ENCODE assay signal across 2 cellular contexts in the genomic region with DNA sequence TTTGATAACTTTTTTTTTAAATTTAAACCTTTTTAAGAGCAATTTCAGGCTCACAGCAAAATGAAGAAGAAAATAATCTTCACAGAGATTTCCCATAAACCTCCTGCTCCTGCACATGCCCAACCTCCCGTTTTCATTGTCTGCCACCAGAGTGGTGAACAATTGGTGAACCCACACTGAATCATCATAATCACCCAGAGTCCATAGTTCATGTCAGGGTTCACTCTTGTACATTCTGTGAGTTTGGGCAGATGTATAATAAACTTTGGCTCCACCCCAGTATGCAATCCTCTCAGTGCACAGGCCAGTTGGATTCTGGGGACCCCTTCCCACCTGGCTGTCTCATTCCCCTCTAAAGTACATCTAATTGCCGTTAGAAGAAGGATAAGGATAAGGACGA.
TF ChIP-seq lines count a peak whose summit lies in the region.

No MANE protein-coding gene starts in this region.

TF ChIP-seq in GM23338, 12 proteins besides CTCF, POLR2A, EP300 and RAD21 (continued from another document):
- TF ChIP-seq, protein P1, sequence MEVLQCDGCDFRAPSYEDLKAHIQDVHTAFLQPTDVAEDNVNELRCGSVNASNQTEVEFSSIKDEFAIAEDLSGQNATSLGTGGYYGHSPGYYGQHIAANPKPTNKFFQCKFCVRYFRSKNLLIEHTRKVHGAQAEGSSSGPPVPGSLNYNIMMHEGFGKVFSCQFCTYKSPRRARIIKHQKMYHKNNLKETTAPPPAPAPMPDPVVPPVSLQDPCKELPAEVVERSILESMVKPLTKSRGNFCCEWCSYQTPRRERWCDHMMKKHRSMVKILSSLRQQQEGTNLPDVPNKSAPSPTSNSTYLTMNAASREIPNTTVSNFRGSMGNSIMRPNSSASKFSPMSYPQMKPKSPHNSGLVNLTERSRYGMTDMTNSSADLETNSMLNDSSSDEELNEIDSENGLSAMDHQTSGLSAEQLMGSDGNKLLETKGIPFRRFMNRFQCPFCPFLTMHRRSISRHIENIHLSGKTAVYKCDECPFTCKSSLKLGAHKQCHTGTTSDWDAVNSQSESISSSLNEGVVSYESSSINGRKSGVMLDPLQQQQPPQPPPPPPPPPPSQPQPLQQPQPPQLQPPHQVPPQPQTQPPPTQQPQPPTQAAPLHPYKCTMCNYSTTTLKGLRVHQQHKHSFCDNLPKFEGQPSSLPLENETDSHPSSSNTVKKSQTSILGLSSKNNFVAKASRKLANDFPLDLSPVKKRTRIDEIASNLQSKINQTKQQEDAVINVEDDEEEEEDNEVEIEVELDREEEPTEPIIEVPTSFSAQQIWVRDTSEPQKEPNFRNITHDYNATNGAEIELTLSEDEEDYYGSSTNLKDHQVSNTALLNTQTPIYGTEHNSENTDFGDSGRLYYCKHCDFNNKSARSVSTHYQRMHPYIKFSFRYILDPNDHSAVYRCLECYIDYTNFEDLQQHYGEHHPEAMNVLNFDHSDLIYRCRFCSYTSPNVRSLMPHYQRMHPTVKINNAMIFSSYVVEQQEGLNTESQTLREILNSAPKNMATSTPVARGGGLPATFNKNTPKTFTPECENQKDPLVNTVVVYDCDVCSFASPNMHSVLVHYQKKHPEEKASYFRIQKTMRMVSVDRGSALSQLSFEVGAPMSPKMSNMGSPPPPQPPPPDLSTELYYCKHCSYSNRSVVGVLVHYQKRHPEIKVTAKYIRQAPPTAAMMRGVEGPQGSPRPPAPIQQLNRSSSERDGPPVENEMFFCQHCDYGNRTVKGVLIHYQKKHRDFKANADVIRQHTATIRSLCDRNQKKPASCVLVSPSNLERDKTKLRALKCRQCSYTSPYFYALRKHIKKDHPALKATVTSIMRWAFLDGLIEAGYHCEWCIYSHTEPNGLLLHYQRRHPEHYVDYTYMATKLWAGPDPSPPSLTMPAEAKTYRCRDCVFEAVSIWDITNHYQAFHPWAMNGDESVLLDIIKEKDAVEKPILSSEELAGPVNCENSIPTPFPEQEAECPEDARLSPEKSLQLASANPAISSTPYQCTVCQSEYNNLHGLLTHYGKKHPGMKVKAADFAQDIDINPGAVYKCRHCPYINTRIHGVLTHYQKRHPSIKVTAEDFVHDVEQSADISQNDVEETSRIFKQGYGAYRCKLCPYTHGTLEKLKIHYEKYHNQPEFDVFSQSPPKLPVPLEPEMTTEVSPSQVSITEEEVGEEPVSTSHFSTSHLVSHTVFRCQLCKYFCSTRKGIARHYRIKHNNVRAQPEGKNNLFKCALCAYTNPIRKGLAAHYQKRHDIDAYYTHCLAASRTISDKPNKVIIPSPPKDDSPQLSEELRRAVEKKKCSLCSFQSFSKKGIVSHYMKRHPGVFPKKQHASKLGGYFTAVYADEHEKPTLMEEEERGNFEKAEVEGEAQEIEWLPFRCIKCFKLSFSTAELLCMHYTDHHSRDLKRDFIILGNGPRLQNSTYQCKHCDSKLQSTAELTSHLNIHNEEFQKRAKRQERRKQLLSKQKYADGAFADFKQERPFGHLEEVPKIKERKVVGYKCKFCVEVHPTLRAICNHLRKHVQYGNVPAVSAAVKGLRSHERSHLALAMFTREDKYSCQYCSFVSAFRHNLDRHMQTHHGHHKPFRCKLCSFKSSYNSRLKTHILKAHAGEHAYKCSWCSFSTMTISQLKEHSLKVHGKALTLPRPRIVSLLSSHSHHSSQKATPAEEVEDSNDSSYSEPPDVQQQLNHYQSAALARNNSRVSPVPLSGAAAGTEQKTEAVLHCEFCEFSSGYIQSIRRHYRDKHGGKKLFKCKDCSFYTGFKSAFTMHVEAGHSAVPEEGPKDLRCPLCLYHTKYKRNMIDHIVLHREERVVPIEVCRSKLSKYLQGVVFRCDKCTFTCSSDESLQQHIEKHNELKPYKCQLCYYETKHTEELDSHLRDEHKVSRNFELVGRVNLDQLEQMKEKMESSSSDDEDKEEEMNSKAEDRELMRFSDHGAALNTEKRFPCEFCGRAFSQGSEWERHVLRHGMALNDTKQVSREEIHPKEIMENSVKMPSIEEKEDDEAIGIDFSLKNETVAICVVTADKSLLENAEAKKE (CRISPR knock-in tag; IDR thresholded peaks at IDR 0.05) = no peak
- TF ChIP-seq CREB1 (CRISPR knock-in tag; IDR thresholded peaks at IDR 0.05; ENCODE audit: low read depth) = no peak
- no peak for TF ChIP-seq EZH2 (IDR thresholded peaks at IDR 0.05; ENCODE audit: low read depth, unreplicated experiment)
- TF ChIP-seq NANOG (IDR thresholded peaks at IDR 0.05; ENCODE audit: borderline replicate concordance) = no peak
- TF ChIP-seq ZNF114 (CRISPR knock-in tag; IDR thresholded peaks at IDR 0.05) = no peak
- no peak for TF ChIP-seq EZH2phosphoT487 (IDR thresholded peaks at IDR 0.05; ENCODE audit: unreplicated experiment)
- TF ChIP-seq ZNF331 (CRISPR knock-in tag; IDR thresholded peaks at IDR 0.05; ENCODE audit: low read depth) = no peak
- TF ChIP-seq POLR2AphosphoS5 (IDR thresholded peaks at IDR 0.05; ENCODE audit: low read depth) = no peak
- TF ChIP-seq, protein P2, sequence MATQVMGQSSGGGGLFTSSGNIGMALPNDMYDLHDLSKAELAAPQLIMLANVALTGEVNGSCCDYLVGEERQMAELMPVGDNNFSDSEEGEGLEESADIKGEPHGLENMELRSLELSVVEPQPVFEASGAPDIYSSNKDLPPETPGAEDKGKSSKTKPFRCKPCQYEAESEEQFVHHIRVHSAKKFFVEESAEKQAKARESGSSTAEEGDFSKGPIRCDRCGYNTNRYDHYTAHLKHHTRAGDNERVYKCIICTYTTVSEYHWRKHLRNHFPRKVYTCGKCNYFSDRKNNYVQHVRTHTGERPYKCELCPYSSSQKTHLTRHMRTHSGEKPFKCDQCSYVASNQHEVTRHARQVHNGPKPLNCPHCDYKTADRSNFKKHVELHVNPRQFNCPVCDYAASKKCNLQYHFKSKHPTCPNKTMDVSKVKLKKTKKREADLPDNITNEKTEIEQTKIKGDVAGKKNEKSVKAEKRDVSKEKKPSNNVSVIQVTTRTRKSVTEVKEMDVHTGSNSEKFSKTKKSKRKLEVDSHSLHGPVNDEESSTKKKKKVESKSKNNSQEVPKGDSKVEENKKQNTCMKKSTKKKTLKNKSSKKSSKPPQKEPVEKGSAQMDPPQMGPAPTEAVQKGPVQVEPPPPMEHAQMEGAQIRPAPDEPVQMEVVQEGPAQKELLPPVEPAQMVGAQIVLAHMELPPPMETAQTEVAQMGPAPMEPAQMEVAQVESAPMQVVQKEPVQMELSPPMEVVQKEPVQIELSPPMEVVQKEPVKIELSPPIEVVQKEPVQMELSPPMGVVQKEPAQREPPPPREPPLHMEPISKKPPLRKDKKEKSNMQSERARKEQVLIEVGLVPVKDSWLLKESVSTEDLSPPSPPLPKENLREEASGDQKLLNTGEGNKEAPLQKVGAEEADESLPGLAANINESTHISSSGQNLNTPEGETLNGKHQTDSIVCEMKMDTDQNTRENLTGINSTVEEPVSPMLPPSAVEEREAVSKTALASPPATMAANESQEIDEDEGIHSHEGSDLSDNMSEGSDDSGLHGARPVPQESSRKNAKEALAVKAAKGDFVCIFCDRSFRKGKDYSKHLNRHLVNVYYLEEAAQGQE (IDR thresholded peaks at IDR 0.05; ENCODE audit: unreplicated experiment) = no peak

TF ChIP-seq in WTC11, 78 proteins besides CTCF, POLR2A, EP300 and RAD21 (continued from another document and continues in another):
- TF ChIP-seq, protein P3, sequence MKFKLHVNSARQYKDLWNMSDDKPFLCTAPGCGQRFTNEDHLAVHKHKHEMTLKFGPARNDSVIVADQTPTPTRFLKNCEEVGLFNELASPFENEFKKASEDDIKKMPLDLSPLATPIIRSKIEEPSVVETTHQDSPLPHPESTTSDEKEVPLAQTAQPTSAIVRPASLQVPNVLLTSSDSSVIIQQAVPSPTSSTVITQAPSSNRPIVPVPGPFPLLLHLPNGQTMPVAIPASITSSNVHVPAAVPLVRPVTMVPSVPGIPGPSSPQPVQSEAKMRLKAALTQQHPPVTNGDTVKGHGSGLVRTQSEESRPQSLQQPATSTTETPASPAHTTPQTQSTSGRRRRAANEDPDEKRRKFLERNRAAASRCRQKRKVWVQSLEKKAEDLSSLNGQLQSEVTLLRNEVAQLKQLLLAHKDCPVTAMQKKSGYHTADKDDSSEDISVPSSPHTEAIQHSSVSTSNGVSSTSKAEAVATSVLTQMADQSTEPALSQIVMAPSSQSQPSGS (CRISPR knock-in tag; IDR thresholded peaks at IDR 0.05; ENCODE audit: borderline replicate concordance, low read depth) = no peak
- TF ChIP-seq, protein P4, sequence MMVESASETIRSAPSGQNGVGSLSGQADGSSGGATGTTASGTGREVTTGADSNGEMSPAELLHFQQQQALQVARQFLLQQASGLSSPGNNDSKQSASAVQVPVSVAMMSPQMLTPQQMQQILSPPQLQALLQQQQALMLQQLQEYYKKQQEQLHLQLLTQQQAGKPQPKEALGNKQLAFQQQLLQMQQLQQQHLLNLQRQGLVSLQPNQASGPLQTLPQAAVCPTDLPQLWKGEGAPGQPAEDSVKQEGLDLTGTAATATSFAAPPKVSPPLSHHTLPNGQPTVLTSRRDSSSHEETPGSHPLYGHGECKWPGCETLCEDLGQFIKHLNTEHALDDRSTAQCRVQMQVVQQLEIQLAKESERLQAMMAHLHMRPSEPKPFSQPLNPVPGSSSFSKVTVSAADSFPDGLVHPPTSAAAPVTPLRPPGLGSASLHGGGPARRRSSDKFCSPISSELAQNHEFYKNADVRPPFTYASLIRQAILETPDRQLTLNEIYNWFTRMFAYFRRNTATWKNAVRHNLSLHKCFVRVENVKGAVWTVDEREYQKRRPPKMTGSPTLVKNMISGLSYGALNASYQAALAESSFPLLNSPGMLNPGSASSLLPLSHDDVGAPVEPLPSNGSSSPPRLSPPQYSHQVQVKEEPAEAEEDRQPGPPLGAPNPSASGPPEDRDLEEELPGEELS (CRISPR knock-in tag; IDR thresholded peaks at IDR 0.05) = no peak
- TF ChIP-seq OVOL2 (CRISPR knock-in tag; IDR thresholded peaks at IDR 0.05; ENCODE audit: borderline replicate concordance) (no peak), TEAD4 (CRISPR knock-in tag; IDR thresholded peaks at IDR 0.05) (no peak), ZNF396 (CRISPR knock-in tag; IDR thresholded peaks at IDR 0.05; ENCODE audit: borderline replicate concordance) (no peak), NFE2L1 (CRISPR knock-in tag; IDR thresholded peaks at IDR 0.05) (no peak), ZNF219 (CRISPR knock-in tag; IDR thresholded peaks at IDR 0.05; ENCODE audit: borderline replicate concordance) (no peak)
- TF ChIP-seq, protein P5, sequence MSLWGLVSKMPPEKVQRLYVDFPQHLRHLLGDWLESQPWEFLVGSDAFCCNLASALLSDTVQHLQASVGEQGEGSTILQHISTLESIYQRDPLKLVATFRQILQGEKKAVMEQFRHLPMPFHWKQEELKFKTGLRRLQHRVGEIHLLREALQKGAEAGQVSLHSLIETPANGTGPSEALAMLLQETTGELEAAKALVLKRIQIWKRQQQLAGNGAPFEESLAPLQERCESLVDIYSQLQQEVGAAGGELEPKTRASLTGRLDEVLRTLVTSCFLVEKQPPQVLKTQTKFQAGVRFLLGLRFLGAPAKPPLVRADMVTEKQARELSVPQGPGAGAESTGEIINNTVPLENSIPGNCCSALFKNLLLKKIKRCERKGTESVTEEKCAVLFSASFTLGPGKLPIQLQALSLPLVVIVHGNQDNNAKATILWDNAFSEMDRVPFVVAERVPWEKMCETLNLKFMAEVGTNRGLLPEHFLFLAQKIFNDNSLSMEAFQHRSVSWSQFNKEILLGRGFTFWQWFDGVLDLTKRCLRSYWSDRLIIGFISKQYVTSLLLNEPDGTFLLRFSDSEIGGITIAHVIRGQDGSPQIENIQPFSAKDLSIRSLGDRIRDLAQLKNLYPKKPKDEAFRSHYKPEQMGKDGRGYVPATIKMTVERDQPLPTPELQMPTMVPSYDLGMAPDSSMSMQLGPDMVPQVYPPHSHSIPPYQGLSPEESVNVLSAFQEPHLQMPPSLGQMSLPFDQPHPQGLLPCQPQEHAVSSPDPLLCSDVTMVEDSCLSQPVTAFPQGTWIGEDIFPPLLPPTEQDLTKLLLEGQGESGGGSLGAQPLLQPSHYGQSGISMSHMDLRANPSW (CRISPR knock-in tag; conservative IDR thresholded peaks at IDR 0.05; ENCODE audit: low read depth) = no peak
- TF ChIP-seq, protein P6, sequence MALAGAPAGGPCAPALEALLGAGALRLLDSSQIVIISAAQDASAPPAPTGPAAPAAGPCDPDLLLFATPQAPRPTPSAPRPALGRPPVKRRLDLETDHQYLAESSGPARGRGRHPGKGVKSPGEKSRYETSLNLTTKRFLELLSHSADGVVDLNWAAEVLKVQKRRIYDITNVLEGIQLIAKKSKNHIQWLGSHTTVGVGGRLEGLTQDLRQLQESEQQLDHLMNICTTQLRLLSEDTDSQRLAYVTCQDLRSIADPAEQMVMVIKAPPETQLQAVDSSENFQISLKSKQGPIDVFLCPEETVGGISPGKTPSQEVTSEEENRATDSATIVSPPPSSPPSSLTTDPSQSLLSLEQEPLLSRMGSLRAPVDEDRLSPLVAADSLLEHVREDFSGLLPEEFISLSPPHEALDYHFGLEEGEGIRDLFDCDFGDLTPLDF (CRISPR knock-in tag; IDR thresholded peaks at IDR 0.05) = no peak
- TF ChIP-seq, protein P7, sequence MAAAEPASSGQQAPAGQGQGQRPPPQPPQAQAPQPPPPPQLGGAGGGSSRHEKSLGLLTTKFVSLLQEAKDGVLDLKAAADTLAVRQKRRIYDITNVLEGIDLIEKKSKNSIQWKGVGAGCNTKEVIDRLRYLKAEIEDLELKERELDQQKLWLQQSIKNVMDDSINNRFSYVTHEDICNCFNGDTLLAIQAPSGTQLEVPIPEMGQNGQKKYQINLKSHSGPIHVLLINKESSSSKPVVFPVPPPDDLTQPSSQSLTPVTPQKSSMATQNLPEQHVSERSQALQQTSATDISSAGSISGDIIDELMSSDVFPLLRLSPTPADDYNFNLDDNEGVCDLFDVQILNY (CRISPR knock-in tag; IDR thresholded peaks at IDR 0.05) = no peak
- TF ChIP-seq, protein P8, sequence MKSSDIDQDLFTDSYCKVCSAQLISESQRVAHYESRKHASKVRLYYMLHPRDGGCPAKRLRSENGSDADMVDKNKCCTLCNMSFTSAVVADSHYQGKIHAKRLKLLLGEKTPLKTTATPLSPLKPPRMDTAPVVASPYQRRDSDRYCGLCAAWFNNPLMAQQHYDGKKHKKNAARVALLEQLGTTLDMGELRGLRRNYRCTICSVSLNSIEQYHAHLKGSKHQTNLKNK (CRISPR knock-in tag; IDR thresholded peaks at IDR 0.05) = no peak
- TF ChIP-seq, protein P9, sequence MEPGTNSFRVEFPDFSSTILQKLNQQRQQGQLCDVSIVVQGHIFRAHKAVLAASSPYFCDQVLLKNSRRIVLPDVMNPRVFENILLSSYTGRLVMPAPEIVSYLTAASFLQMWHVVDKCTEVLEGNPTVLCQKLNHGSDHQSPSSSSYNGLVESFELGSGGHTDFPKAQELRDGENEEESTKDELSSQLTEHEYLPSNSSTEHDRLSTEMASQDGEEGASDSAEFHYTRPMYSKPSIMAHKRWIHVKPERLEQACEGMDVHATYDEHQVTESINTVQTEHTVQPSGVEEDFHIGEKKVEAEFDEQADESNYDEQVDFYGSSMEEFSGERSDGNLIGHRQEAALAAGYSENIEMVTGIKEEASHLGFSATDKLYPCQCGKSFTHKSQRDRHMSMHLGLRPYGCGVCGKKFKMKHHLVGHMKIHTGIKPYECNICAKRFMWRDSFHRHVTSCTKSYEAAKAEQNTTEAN (CRISPR knock-in tag; IDR thresholded peaks at IDR 0.05) = no peak
